Comparison of ENCODE assay signal across 1 cellular context in genomic region chr15:90000175-90000923, GRCh38.
A peak's percentile ranks its signal among the peaks of the same experiment; 100 is the strongest.
TF ChIP-seq lines count a peak whose summit lies in the region.

No MANE protein-coding gene starts in this region.

TF ChIP-seq in HEK293, 187 proteins besides CTCF, POLR2A, EP300 and RAD21 (continued from another document):
- TF ChIP-seq ATF2 (tag by site-specific recombination; IDR thresholded peaks at IDR 0.05; ENCODE audit: low read depth) (no peak), ZNF529 (tag by site-specific recombination; IDR thresholded peaks at IDR 0.05; ENCODE audit: insufficient replicate concordance) (peak; percentile 19), GFI1B (tag by site-specific recombination; IDR thresholded peaks at IDR 0.05) (no peak), MZF1 (tag by site-specific recombination; IDR thresholded peaks at IDR 0.05; ENCODE audit: borderline replicate concordance) (no peak), ZNF280D (tag by site-specific recombination; IDR thresholded peaks at IDR 0.05) (no peak), KLF1 (tag by site-specific recombination; IDR thresholded peaks at IDR 0.05) (peak; percentile 34; the same call in 1 of the 2 replicates), ZNF449 (tag by site-specific recombination; IDR thresholded peaks at IDR 0.05) (no peak), ZBTB44 (tag by site-specific recombination; IDR thresholded peaks at IDR 0.05) (no peak), ZXDB (tag by site-specific recombination; IDR thresholded peaks at IDR 0.05) (no peak)
